ENCODE assay signal across 1 cellular context in genomic region chr19:49689133-49690072, GRCh38.
TF ChIP-seq lines count a peak whose summit lies in the region.

ADM5 (plus strand) TSS chr19:49689594; CDS start chr19:49689838, 244 bp downstream.

TF ChIP-seq in H1, 55 proteins besides CTCF, POLR2A, EP300 and RAD21 (continued from another document):
- TF ChIP-seq NANOG (IDR thresholded peaks at IDR 0.05; ENCODE audit: insufficient read depth, low read depth, low read length, poor library complexity, severe bottlenecking) (no peak), TCF12 (IDR thresholded peaks at IDR 0.05; ENCODE audit: low read depth, low read length) (0 out of 2 replicates have a peak, but pooled peaks have one; percentile 44), SP4 (IDR thresholded peaks at IDR 0.05; ENCODE audit: low read length) (0 out of 2 replicates have a peak, but pooled peaks have one; percentile 6), TBP (IDR thresholded peaks at IDR 0.05; ENCODE audit: low read depth, low read length) (peak; percentile 16; the same call in 1 of the 2 replicates)
